Comparison of ENCODE assay signal across 35 cellular contexts in the genomic region with DNA sequence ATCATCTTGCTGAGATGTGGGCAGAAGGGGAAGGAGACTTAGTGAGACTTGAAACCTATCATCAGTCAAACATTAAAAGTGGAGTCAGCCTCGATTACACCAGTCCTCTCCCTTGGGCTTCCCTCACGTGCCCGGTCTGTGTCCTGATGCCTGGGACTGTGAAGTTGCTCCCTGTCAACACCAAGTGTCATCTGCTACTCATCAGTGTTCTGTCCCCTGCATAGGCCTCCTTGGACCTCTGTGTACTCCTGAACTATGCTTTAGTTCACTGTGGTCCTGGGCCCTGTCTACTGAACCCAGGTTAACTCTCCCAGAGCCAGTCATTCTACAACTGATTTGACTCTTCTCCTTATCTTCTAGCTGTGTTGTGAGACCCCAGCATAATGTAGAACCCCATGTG.
"Had no signal": no experiment of that assay in that cellular context is flagged by ENCODE, and none has a peak within 500 bp of the region (broad histone marks: within the 10 kb centered on the region; RNA-seq: fewer than 3 reads in every experiment).

No MANE protein-coding gene starts in this region.

- H3K27ac ChIP-seq: KMS-11 had no signal

- H3K27me3 ChIP-seq: MG63 had no signal

- H3K4me3 ChIP-seq: MG63 had no signal

- DNase-seq: Karpas-422, Kasumi-1, KBM-7, KG1, MG63, MM.1S, MV-4-11, NCI-H1048, NCI-H1092, NCI-H1092 treated with DMSO at 0.1 percent for 48 hours, NCI-H1105, NCI-H1105 treated with DMSO at 0.1 percent for 48 hours, NCI-H1417, NCI-H1417 treated with DMSO at 0.1 percent for 48 hours, NCI-H1436, NCI-H1436 treated with DMSO at 0.1 percent for 48 hours, NCI-H146, NCI-H1694, NCI-H1694 treated with DMSO at 0.1 percent for 48 hours, NCI-H187, NCI-H187 treated with DMSO at 0.1 percent for 48 hours, NCI-H1930, NCI-H2029, NCI-H2029 treated with DMSO at 0.1 percent for 48 hours, NCI-H2081, NCI-H2081 treated with DMSO at 0.1 percent for 48 hours, NCI-H2107, NCI-H2171, NCI-H2171 treated with DMSO at 0.1 percent for 48 hours, NCI-H2227 treated with DMSO at 0.1 percent for 48 hours, NCI-H226, NCI-H345, NCI-H446, NCI-H446 treated with DMSO at 0.1 percent for 48 hours had no signal

- H3K9me3 ChIP-seq: MG63 had no signal
